ENCODE assay signal across 11 cellular contexts in genomic region chr7:147428075-147428474, GRCh38.
"Had no signal": no experiment of that assay in that cellular context is flagged by ENCODE, and none has a peak within 500 bp of the region (broad histone marks: within the 10 kb centered on the region; RNA-seq: fewer than 3 reads in every experiment).

No MANE protein-coding gene starts in this region.

- H3K27ac Mint-ChIP-seq: GM23338, H9, HFFc6 had no signal

- H3K4me3 Mint-ChIP-seq: GM23338, H9, HFFc6 had no signal

- H3K9ac ChIP-seq: GM23248 had no signal

- FAIRE-seq: H1, H54 had no signal

- H3K4me1 Mint-ChIP-seq: GM23338, H9 had no signal

- H3K4me3 ChIP-seq: GM23248, GM23338, HAP-1 had no signal

- H3K4me1 ChIP-seq: HAP-1 had no signal

- ATAC-seq: GM23338, HCT116 had no signal

- DNase-seq: GM23248, GOT3, H7, H9, HCEC 1CT, HFFc6 had no signal

- H3K27ac ChIP-seq: GM23248 had no signal

- H2AFZ ChIP-seq: GM23248, GM23338 had no signal

- H3K9me3 ChIP-seq: HAP-1 had no signal

- H3K36me3 ChIP-seq: HAP-1 had no signal

- H3K4me2 ChIP-seq: GM23338 had no signal
